2 cellular contexts compared by ENCODE assay signal in the genomic region with DNA sequence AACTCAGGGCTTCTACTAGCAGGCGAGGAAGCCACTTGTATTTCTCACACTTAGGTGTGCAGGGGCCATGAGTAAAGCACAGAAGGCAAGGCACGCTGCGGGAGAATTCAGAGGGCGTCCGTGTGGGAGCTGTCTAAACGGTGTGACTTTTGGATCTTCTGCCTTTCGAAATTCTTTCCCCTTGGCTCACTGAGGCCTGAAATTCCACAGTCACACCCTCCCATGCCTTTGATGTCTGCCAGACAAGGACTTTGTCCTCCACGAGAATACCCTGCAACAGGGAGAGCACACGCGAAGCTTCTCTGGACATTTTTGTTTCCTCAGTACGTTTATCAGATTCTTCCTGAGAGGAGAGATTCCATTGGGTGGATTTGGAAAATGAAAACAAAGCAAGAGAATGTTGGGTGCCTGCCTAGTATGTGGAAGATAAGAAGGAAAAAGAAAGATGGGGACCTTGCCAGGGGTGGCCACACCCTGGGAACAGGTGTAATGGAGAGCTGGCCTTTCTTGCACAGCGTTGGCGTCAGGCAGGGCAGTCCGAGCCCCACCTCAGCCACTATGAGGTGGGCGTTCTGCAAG.
TF ChIP-seq lines count a peak whose summit lies in the region.

No MANE protein-coding gene starts in this region.

TF ChIP-seq in liver, 16 proteins besides CTCF, POLR2A, EP300 and RAD21 (continued from another document):
- TF ChIP-seq, protein P1, sequence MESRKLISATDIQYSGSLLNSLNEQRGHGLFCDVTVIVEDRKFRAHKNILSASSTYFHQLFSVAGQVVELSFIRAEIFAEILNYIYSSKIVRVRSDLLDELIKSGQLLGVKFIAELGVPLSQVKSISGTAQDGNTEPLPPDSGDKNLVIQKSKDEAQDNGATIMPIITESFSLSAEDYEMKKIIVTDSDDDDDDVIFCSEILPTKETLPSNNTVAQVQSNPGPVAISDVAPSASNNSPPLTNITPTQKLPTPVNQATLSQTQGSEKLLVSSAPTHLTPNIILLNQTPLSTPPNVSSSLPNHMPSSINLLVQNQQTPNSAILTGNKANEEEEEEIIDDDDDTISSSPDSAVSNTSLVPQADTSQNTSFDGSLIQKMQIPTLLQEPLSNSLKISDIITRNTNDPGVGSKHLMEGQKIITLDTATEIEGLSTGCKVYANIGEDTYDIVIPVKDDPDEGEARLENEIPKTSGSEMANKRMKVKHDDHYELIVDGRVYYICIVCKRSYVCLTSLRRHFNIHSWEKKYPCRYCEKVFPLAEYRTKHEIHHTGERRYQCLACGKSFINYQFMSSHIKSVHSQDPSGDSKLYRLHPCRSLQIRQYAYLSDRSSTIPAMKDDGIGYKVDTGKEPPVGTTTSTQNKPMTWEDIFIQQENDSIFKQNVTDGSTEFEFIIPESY (IDR thresholded peaks at IDR 0.05): no peak
- TF ChIP-seq EGR1 (IDR thresholded peaks at IDR 0.05; ENCODE audit: low read depth in 2 of 2) (no peak), YY1 (IDR thresholded peaks at IDR 0.05) (peak; percentile 34), FOXA2 (IDR thresholded peaks at IDR 0.05) (no peak), HNF4G (IDR thresholded peaks at IDR 0.05) (peak; percentile 55)
- TF ChIP-seq, protein P2, sequence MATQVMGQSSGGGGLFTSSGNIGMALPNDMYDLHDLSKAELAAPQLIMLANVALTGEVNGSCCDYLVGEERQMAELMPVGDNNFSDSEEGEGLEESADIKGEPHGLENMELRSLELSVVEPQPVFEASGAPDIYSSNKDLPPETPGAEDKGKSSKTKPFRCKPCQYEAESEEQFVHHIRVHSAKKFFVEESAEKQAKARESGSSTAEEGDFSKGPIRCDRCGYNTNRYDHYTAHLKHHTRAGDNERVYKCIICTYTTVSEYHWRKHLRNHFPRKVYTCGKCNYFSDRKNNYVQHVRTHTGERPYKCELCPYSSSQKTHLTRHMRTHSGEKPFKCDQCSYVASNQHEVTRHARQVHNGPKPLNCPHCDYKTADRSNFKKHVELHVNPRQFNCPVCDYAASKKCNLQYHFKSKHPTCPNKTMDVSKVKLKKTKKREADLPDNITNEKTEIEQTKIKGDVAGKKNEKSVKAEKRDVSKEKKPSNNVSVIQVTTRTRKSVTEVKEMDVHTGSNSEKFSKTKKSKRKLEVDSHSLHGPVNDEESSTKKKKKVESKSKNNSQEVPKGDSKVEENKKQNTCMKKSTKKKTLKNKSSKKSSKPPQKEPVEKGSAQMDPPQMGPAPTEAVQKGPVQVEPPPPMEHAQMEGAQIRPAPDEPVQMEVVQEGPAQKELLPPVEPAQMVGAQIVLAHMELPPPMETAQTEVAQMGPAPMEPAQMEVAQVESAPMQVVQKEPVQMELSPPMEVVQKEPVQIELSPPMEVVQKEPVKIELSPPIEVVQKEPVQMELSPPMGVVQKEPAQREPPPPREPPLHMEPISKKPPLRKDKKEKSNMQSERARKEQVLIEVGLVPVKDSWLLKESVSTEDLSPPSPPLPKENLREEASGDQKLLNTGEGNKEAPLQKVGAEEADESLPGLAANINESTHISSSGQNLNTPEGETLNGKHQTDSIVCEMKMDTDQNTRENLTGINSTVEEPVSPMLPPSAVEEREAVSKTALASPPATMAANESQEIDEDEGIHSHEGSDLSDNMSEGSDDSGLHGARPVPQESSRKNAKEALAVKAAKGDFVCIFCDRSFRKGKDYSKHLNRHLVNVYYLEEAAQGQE (IDR thresholded peaks at IDR 0.05): no peak

TF ChIP-seq in GM23338, 12 proteins besides CTCF, POLR2A, EP300 and RAD21:
- TF ChIP-seq, protein P3, sequence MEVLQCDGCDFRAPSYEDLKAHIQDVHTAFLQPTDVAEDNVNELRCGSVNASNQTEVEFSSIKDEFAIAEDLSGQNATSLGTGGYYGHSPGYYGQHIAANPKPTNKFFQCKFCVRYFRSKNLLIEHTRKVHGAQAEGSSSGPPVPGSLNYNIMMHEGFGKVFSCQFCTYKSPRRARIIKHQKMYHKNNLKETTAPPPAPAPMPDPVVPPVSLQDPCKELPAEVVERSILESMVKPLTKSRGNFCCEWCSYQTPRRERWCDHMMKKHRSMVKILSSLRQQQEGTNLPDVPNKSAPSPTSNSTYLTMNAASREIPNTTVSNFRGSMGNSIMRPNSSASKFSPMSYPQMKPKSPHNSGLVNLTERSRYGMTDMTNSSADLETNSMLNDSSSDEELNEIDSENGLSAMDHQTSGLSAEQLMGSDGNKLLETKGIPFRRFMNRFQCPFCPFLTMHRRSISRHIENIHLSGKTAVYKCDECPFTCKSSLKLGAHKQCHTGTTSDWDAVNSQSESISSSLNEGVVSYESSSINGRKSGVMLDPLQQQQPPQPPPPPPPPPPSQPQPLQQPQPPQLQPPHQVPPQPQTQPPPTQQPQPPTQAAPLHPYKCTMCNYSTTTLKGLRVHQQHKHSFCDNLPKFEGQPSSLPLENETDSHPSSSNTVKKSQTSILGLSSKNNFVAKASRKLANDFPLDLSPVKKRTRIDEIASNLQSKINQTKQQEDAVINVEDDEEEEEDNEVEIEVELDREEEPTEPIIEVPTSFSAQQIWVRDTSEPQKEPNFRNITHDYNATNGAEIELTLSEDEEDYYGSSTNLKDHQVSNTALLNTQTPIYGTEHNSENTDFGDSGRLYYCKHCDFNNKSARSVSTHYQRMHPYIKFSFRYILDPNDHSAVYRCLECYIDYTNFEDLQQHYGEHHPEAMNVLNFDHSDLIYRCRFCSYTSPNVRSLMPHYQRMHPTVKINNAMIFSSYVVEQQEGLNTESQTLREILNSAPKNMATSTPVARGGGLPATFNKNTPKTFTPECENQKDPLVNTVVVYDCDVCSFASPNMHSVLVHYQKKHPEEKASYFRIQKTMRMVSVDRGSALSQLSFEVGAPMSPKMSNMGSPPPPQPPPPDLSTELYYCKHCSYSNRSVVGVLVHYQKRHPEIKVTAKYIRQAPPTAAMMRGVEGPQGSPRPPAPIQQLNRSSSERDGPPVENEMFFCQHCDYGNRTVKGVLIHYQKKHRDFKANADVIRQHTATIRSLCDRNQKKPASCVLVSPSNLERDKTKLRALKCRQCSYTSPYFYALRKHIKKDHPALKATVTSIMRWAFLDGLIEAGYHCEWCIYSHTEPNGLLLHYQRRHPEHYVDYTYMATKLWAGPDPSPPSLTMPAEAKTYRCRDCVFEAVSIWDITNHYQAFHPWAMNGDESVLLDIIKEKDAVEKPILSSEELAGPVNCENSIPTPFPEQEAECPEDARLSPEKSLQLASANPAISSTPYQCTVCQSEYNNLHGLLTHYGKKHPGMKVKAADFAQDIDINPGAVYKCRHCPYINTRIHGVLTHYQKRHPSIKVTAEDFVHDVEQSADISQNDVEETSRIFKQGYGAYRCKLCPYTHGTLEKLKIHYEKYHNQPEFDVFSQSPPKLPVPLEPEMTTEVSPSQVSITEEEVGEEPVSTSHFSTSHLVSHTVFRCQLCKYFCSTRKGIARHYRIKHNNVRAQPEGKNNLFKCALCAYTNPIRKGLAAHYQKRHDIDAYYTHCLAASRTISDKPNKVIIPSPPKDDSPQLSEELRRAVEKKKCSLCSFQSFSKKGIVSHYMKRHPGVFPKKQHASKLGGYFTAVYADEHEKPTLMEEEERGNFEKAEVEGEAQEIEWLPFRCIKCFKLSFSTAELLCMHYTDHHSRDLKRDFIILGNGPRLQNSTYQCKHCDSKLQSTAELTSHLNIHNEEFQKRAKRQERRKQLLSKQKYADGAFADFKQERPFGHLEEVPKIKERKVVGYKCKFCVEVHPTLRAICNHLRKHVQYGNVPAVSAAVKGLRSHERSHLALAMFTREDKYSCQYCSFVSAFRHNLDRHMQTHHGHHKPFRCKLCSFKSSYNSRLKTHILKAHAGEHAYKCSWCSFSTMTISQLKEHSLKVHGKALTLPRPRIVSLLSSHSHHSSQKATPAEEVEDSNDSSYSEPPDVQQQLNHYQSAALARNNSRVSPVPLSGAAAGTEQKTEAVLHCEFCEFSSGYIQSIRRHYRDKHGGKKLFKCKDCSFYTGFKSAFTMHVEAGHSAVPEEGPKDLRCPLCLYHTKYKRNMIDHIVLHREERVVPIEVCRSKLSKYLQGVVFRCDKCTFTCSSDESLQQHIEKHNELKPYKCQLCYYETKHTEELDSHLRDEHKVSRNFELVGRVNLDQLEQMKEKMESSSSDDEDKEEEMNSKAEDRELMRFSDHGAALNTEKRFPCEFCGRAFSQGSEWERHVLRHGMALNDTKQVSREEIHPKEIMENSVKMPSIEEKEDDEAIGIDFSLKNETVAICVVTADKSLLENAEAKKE (CRISPR knock-in tag; IDR thresholded peaks at IDR 0.05): no peak
TF ChIP-seq in GM23338: peak in this region for 0.
